Comparison of ENCODE assay signal across 25 cellular contexts in the genomic region with DNA sequence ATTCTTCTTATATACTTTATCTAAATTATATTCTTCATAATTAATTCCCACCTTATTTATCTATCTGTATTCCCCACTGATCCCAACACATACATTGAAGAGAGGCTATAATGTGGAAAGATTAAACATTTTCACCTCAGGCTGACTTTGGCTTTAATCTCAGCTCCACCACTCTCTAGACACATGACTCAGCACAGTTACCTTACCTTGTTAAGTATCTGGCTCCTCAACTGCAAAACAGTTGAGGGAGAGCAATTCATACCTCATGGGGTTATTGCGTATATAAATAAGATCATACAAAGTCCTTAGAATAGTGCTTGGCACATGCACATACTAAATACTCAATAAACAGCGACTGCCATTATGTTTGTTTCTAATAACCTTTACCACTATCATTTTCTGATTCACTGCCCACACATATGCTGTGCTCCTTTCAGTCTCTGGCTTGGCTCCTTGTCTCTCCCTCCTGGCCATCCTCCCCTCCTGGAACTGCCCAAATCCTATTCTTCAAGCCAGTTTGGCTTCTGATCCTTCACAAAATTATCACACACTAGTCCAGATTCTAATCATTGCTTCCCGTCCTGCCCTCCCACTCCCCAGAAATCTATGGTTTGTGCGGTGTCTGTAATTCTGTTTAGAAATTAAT.
"Had no signal": no experiment of that assay in that cellular context is flagged by ENCODE, and none has a peak within 500 bp of the region (broad histone marks: within the 10 kb centered on the region; RNA-seq: fewer than 3 reads in every experiment).

No MANE protein-coding gene starts in this region.

- H3K9ac ChIP-seq: neural progenitor cell had no signal

- FAIRE-seq: keratinocyte, small intestine had no signal

- ATAC-seq: activated CD4-positive, CD25-positive, alpha-beta regulatory T cell treated with anti-CD3 and anti-CD28 coated beads, Interleukin-2, amount 50 U/mL, for 24 hours; activated T-cell treated with anti-CD3 and anti-CD28 coated beads, Interleukin-2, amount 50 U/mL, for 72 hours; effector memory CD8-positive, alpha-beta T cell; foreskin keratinocyte; naive thymus-derived CD4-positive, alpha-beta T cell; right lobe of liver; T-cell had no signal

- H3K9me3 Mint-ChIP-seq: activated naive CD4-positive, alpha-beta T cell treated with anti-CD3 and anti-CD28 coated beads, Interleukin-2, amount 50 U/mL, for 24 hours; activated T-cell treated with anti-CD3 and anti-CD28 coated beads, Interleukin-2, amount 50 U/mL, for 72 hours; effector memory CD8-positive, alpha-beta T cell; memory B cell; naive thymus-derived CD4-positive, alpha-beta T cell; neural progenitor cell; stimulated activated naive CD8-positive, alpha-beta T cell treated with anti-CD3 and anti-CD28 coated beads, Interleukin-15, Interleukin-2, amounts not matched to agents 100 ng/mL and 50 ng/mL, for 24 hours; T-cell had no signal

- H3K27ac Mint-ChIP-seq: activated naive CD4-positive, alpha-beta T cell treated with anti-CD3 and anti-CD28 coated beads, Interleukin-2, amount 50 U/mL, for 24 hours; activated T-cell treated with anti-CD3 and anti-CD28 coated beads, Interleukin-2, amount 50 U/mL, for 72 hours; effector memory CD8-positive, alpha-beta T cell; memory B cell; naive thymus-derived CD4-positive, alpha-beta T cell; neural progenitor cell; stimulated activated naive CD8-positive, alpha-beta T cell treated with anti-CD3 and anti-CD28 coated beads, Interleukin-15, Interleukin-2, amounts not matched to agents 100 ng/mL and 50 ng/mL, for 24 hours; T-cell had no signal

- H3K36me3 ChIP-seq: left ventricle myocardium inferior, neural progenitor cell, right lobe of liver, tibial nerve, uterus had no signal

- H2AFZ ChIP-seq: neural progenitor cell had no signal

- DNase-seq: activated CD4-positive, alpha-beta T cell treated with anti-CD3 and anti-CD28 coated beads, Interleukin-2, amount 50 U/mL, for 1 hour; activated CD8-positive, alpha-beta memory T cell treated with anti-CD3 and anti-CD28 coated beads for 24 hours; activated gamma-delta T cell; activated T-cell treated with anti-CD3 and anti-CD28 coated beads, Interleukin-2, amount 50 U/mL, for 72 hours; effector memory CD8-positive, alpha-beta T cell; foreskin keratinocyte; glutamatergic neuron; hypothalamus; left ventricle myocardium inferior; naive thymus-derived CD4-positive, alpha-beta T cell; right lobe of liver; small intestine; stimulated activated CD4-positive, alpha-beta T cell treated with anti-CD3 and anti-CD28 coated beads, Interleukin-15, amount 100 ng/mL, for 24 hours; stimulated activated CD4-positive, alpha-beta T cell treated with anti-CD3 and anti-CD28 coated beads, Interleukin-2, amount 100 ng/mL, for 48 hours; T-cell; T1000; uterus had no signal

- H3K4me1 ChIP-seq: foreskin keratinocyte, uterus had no signal

- H3K9me3 ChIP-seq: left ventricle myocardium inferior, right lobe of liver, tibial nerve, uterus had no signal

- H3K27ac ChIP-seq: epithelial cell of prostate, foreskin keratinocyte, left ventricle myocardium inferior, neural progenitor cell, right lobe of liver, tibial nerve, uterus had no signal

- H3K27me3 Mint-ChIP-seq: activated naive CD4-positive, alpha-beta T cell treated with anti-CD3 and anti-CD28 coated beads, Interleukin-2, amount 50 U/mL, for 24 hours had no signal

- H3K4me3 ChIP-seq: left ventricle myocardium inferior, neural progenitor cell, right lobe of liver, tibial nerve, uterus had no signal

- H3K4me3 Mint-ChIP-seq: activated naive CD4-positive, alpha-beta T cell treated with anti-CD3 and anti-CD28 coated beads, Interleukin-2, amount 50 U/mL, for 24 hours; activated T-cell treated with anti-CD3 and anti-CD28 coated beads, Interleukin-2, amount 50 U/mL, for 72 hours; effector memory CD8-positive, alpha-beta T cell; memory B cell; naive thymus-derived CD4-positive, alpha-beta T cell; neural progenitor cell; stimulated activated naive CD8-positive, alpha-beta T cell treated with anti-CD3 and anti-CD28 coated beads, Interleukin-15, Interleukin-2, amounts not matched to agents 100 ng/mL and 50 ng/mL, for 24 hours; T-cell had no signal

- H3K27me3 ChIP-seq: neural progenitor cell, right lobe of liver, tibial nerve, uterus had no signal

- H3K4me2 ChIP-seq: neural progenitor cell had no signal

- H3K36me3 Mint-ChIP-seq: memory B cell, T-cell had no signal
